8 cellular contexts compared by ENCODE assay signal in the genomic region with DNA sequence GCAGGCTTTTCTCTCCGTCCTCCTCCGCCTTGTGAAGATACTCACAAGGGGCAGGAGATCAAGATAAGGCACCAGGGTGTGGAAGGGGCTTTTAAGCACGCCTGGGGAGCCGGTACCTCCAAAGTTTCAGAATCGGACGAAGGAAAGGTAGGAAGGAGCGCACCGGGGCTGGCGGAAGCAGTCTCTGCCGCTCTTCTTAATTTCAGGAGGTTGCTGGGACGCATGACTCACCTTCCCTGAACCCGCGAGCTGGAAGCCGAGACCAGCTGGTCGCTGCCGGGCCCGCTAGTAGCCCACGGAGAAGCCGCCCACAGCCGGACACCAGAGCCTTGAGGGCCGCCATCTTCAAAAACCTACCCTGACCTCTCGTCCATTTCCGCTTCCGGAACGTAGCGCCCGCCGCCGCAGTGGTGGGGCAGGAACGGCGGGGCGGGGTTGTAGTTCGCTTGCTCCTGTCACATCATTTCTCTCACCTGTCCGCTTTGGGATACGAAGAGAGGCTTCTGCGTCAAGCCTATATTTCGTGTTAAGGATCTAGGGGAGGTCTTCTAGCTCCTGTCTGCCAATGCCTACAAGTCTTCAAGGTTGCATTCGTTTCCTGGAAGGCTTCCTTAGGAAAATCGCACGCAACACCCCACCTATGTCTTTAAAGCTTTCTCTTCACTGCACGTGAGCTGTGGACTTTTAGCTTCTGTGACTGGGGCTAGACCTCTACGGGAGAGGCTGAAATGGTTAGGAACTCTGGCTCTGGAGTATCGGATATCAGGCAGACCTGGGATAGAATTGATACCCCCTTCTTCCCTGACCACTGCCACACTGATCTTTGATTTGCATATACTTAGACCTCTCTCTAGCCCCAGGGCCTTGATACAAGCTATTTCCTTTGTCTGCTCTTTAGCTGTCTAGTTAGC.
DNase-seq lines count a peak whose midpoint lies in the region; ATAC-seq lines count a peak whose summit lies in the region.

A gene (minus strand): TSS at position 355 of the 911 bp plus-strand sequence. CDS start 12 bp downstream, at position 343.

- in situ Hi-C loops in ACHN (cut with HindIII; ENCODE audit: low pct_ligation_motif_present, low pct_unique_long_range_greater_than_20kb, low sequenced_read_pairs): no loop called here

- peak within 1 kb of the TSS; percentile 56 for H3K27ac ChIP-seq in caudate nucleus (ENCODE audit: low read depth, low read length)

- peak; percentile 69 for DNase-seq in ACHN
- peak; percentile 64 for DNase-seq in NCI-H2227 treated with DMSO at 0.1 percent for 48 hours (lab: John Stamatoyannopoulos, UW)
- peak; percentile 54 to 66 (median 62) for DNase-seq in activated CD4-positive, CD25-positive, alpha-beta regulatory T cell (lab: John Stamatoyannopoulos, UW)
- peak in 60 of 61 donors; percentile 26 to 95 (median 76) for DNase-seq in caudate nucleus (lab: John Stamatoyannopoulos, UW)
- DNase-seq in islet precursor cell: peak; percentile 94
- DNase-seq in stimulated activated CD4-positive, alpha-beta T cell treated with anti-CD3 and anti-CD28 coated beads, Interleukin-12 subunit alpha, Interleukin-12 subunit beta, amount 100 ng/mL, for 48 hours (ENCODE audit: low read depth in 2 of 3, low spot score in 1 of 3): peak; percentile 68 to 78 (median 70)

- ATAC-seq in GM18861 (IDR thresholded peaks at IDR 0.05; ENCODE audit: unreplicated experiment) (peak; percentile 83), HG03095 (IDR thresholded peaks at IDR 0.05; ENCODE audit: unreplicated experiment) (peak; percentile 91)

Comparison
In these comparisons a context has a peak if more than half of its experiments do, and no peak if none do; other contexts are left out.
1. Peak in every context shown above with its lines: DNase-seq, ATAC-seq and H3K27ac ChIP-seq.